In genomic region chr4:154998773-154999172, GRCh38 we compare ENCODE assay signal across 25 cellular contexts.
"Had no signal": no experiment of that assay in that cellular context is flagged by ENCODE, and none has a peak within 500 bp of the region (broad histone marks: within the 10 kb centered on the region; RNA-seq: fewer than 3 reads in every experiment).

No MANE protein-coding gene starts in this region.

- H3K36me3 ChIP-seq: WERI-Rb-1 had no signal

- H3K9me3 Mint-ChIP-seq: activated naive CD8-positive, alpha-beta T cell treated with anti-CD3 and anti-CD28 coated beads, Interleukin-2, amount 10 ng/mL, durations not matched to agents 7 days and 5 days; activated T-cell treated with anti-CD3 and anti-CD28 coated beads, Interleukin-2, amount 50 U/mL, for 72 hours; activated T-helper 2 cell treated with anti-CD3 and anti-CD28 coated beads, Interferon-gamma antibody, Interleukin-2, Interleukin-4, amounts not matched to agents 10 μg/mL and 5 μg/mL and 100 μg/mL, durations not matched to agents 14 hours and 24 hours and 36 hours; T-cell had no signal

- H3K36me3 Mint-ChIP-seq: activated naive CD8-positive, alpha-beta T cell treated with anti-CD3 and anti-CD28 coated beads, Interleukin-2, amount 10 ng/mL, durations not matched to agents 7 days and 5 days; T-cell had no signal

- ATAC-seq: activated CD4-positive, alpha-beta T cell treated with anti-CD3 and anti-CD28 coated beads for 36 hours; activated T-cell treated with anti-CD3 and anti-CD28 coated beads, Interleukin-2, amount 50 U/mL, for 72 hours; Panc1; T-cell had no signal

- H3K27me3 Mint-ChIP-seq: activated CD4-positive, alpha-beta memory T cell treated with anti-CD3 and anti-CD28 coated beads, Interleukin-2, amount 10 ng/mL, durations not matched to agents 7 days and 5 days; activated naive CD8-positive, alpha-beta T cell treated with anti-CD3 and anti-CD28 coated beads, Interleukin-2, amount 10 ng/mL, durations not matched to agents 7 days and 5 days; central memory CD8-positive, alpha-beta T cell had no signal

- H3K4me3 ChIP-seq: SK-N-MC had no signal

- H3K27ac Mint-ChIP-seq: activated CD4-positive, alpha-beta memory T cell treated with anti-CD3 and anti-CD28 coated beads, Interleukin-2, amount 10 ng/mL, durations not matched to agents 7 days and 5 days; activated CD4-positive, alpha-beta T cell treated with anti-CD3 and anti-CD28 coated beads for 36 hours; activated naive CD8-positive, alpha-beta T cell treated with anti-CD3 and anti-CD28 coated beads, Interleukin-2, amount 10 ng/mL, durations not matched to agents 7 days and 5 days; activated T-cell treated with anti-CD3 and anti-CD28 coated beads, Interleukin-2, amount 50 U/mL, for 72 hours; activated T-helper 2 cell treated with anti-CD3 and anti-CD28 coated beads, Interferon-gamma antibody, Interleukin-2, Interleukin-4, amounts not matched to agents 10 μg/mL and 5 μg/mL and 100 μg/mL, durations not matched to agents 14 hours and 24 hours and 36 hours; T-cell had no signal

- H3K27ac ChIP-seq: SK-N-MC, WERI-Rb-1 had no signal

- DNase-seq: activated CD4-positive, alpha-beta memory T cell treated with anti-CD3 and anti-CD28 coated beads, Interleukin-2, amount 10 ng/mL, durations not matched to agents 7 days and 5 days; activated CD4-positive, alpha-beta T cell treated with anti-CD3 and anti-CD28 coated beads for 36 hours; activated CD4-positive, alpha-beta T cell treated with anti-CD3 and anti-CD28 coated beads, Interleukin-2, amount 50 U/mL, for 1 hour; activated gamma-delta T cell treated with Interleukin-2 at 50 U/mL for 16 hours; activated naive CD4-positive, alpha-beta T cell treated with anti-CD3 and anti-CD28 coated beads, Interleukin-2, amount 50 U/mL, for 16 hours; activated naive CD8-positive, alpha-beta T cell treated with anti-CD3 and anti-CD28 coated beads, Interleukin-2, amount 10 ng/mL, durations not matched to agents 7 days and 5 days; activated T-cell treated with anti-CD3 and anti-CD28 coated beads for 4 hours; activated T-cell treated with anti-CD3 and anti-CD28 coated beads, Interleukin-2, amount 50 U/mL, for 72 hours; aorta; KG1; NCI-H1092; NCI-H1417; NCI-H1930; NCI-H2171 treated with DMSO at 0.1 percent for 48 hours; NCI-H510A; NCI-H526 treated with DMSO at 0.1 percent for 48 hours; NCI-H82; NK-92 treated with Interleukin-12 subunit alpha and Interleukin-12 subunit beta, amount 100 ng/mL, for 24 hours; RPMI8226; T-cell; WERI-Rb-1 had no signal

- H3K4me1 Mint-ChIP-seq: activated CD4-positive, alpha-beta memory T cell treated with anti-CD3 and anti-CD28 coated beads, Interleukin-2, amount 10 ng/mL, durations not matched to agents 7 days and 5 days; activated CD4-positive, alpha-beta T cell treated with anti-CD3 and anti-CD28 coated beads for 36 hours; activated naive CD8-positive, alpha-beta T cell treated with anti-CD3 and anti-CD28 coated beads, Interleukin-2, amount 10 ng/mL, durations not matched to agents 7 days and 5 days; central memory CD8-positive, alpha-beta T cell; T-cell had no signal

- H3K4me3 Mint-ChIP-seq: activated CD4-positive, alpha-beta memory T cell treated with anti-CD3 and anti-CD28 coated beads, Interleukin-2, amount 10 ng/mL, durations not matched to agents 7 days and 5 days; activated CD4-positive, alpha-beta T cell treated with anti-CD3 and anti-CD28 coated beads for 36 hours; activated naive CD8-positive, alpha-beta T cell treated with anti-CD3 and anti-CD28 coated beads, Interleukin-2, amount 10 ng/mL, durations not matched to agents 7 days and 5 days; activated T-cell treated with anti-CD3 and anti-CD28 coated beads, Interleukin-2, amount 50 U/mL, for 72 hours; central memory CD8-positive, alpha-beta T cell; T-cell had no signal
